11 cellular contexts compared by ENCODE assay signal in the genomic region with DNA sequence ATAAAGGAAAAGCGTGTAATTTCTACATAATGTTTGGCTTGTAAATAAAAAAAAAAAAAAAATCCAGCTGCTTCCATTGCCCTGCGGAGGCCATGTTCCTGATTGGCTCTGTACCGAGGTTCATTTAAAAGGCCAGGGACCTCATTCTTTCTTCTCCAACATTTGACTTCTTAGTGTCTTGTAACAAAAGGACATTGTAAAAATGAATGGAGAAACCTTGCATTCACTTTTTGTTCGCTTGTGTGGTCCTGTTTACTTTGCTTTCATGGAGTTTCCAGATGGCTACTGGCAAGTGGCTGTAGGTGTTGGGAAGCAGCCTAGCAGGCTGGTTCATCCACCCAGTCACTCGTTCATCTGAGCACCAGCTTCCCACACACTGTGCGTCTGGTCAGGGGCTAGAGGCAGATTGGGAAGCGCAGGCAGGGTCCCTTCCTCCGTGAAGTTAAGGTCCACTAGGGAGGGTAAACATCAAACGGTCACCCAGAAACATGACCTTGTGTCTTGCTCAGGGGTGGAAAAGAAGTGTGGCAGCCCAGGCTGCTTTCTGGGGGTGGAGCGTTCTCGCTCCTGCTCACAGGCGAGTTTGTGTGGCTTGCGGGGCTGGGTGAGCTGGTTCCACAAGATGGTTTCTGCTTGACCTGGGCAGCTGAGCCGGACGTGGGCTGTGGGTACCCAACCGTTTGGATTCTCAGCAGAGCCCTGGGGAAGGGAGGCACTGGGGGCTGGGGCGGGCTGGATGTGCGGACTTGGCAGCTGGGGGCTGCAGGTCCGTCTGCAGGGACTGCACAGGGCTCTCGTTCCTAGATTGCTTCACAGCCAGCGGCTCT.
"Had no signal": no experiment of that assay in that cellular context is flagged by ENCODE, and none has a peak within 500 bp of the region (broad histone marks: within the 10 kb centered on the region; RNA-seq: fewer than 3 reads in every experiment).

No MANE protein-coding gene starts in this region.

- DNase-seq: activated CD4-positive, alpha-beta T cell treated with anti-CD3 and anti-CD28 coated beads, Interleukin-2, amount 10 ng/mL, durations not matched to agents 7 days and 5 days; activated CD8-positive, alpha-beta memory T cell treated with anti-CD3 and anti-CD28 coated beads for 24 hours; activated naive CD8-positive, alpha-beta T cell treated with anti-CD3 and anti-CD28 coated beads for 36 hours; esophagus squamous epithelium; hippocampal formation; left ventricle myocardium superior; mesenchymal stem cell; stimulated activated CD4-positive, alpha-beta T cell treated with anti-CD3 and anti-CD28 coated beads, Interleukin-2, amount 100 ng/mL, for 24 hours; T-helper 2 cell; uterus had no signal

- H3K27ac ChIP-seq: coronary artery, esophagus squamous epithelium, uterus had no signal

- ATAC-seq: left ventricle myocardium superior had no signal

- H3K27me3 ChIP-seq: esophagus squamous epithelium, uterus had no signal

- H3K9me3 ChIP-seq: esophagus squamous epithelium, uterus had no signal

- H3K4me3 ChIP-seq: coronary artery, esophagus squamous epithelium, uterus had no signal

- H3K4me1 ChIP-seq: uterus had no signal

- H3K36me3 ChIP-seq: uterus had no signal
